ENCODE assay signal across 8 cellular contexts in the genomic region with DNA sequence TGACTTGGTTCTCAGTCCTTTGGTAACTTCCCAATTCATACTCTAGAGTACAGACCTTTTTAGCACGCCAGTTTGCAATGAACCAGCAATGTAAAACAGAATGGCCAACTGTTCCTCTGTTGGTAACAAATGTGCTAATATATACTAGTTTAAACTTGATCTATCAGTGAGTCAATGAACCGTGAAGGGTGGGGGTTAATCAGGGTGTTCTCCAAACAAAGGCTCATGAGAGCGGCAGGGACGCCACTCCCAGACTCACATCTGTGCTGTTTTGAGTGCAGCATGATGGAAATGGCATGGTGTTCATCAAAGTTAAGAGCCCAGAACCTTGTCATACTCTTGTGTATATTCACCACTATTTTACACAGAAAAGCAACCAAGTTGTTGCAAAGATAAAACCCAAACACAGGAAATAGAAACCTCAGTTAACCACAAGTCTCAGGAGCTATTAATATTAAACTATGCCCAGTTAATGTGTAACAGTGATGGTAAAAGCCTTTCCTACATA.
DNase-seq lines count a peak whose midpoint lies in the region; ATAC-seq, FAIRE-seq and TF ChIP-seq lines count a peak whose summit lies in the region.

No MANE protein-coding gene starts in this region.

- no peak for TF ChIP-seq CTCF in activated B cell treated with CpG ODN at 0.5 μM for 24 hours (IDR thresholded peaks at IDR 0.05)
- TF ChIP-seq CTCF in mucosa of descending colon (IDR thresholded peaks at IDR 0.05), result no peak
- TF ChIP-seq CTCF in vagina (IDR thresholded peaks at IDR 0.05), result no peak

- ATAC-seq in GM21529 (IDR thresholded peaks at IDR 0.05; ENCODE audit: unreplicated experiment) (peak; percentile 89), activated B cell treated with CpG ODN at 0.5 μM for 24 hours (ENCODE audit: low read depth) (peak; percentile 86), mucosa of descending colon (no peak)

- peak overlapping the region; percentile 16 for H3K4me3 Mint-ChIP-seq in activated B cell treated with CpG ODN at 0.5 μM for 24 hours

- no peaks in the 10 kb centered on the region for H3K9me3 Mint-ChIP-seq in activated B cell treated with CpG ODN at 0.5 μM for 24 hours

- peaks cover 17% of the 10 kb centered on the region for H3K4me1 Mint-ChIP-seq in activated B cell treated with CpG ODN at 0.5 μM for 24 hours

- no peaks in the 10 kb centered on the region for H3K27me3 ChIP-seq in vagina

- H3K27me3 Mint-ChIP-seq in activated B cell treated with CpG ODN at 0.5 μM for 24 hours, result peaks cover 13% of the 10 kb centered on the region

- H3K4me1 ChIP-seq in mucosa of descending colon (ENCODE audit: low read depth), result no peaks in the 10 kb centered on the region
- no peaks in the 10 kb centered on the region for H3K4me1 ChIP-seq in vagina

- POLR2A ChIA-PET in activated B cell treated with CpG ODN at 0.5 μM for 24 hours (lab: Charles Lee), result no interaction called here

- no peak for DNase-seq in GM12892 (ENCODE audit: insufficient read length)
- DNase-seq in Jurkat, Clone E6-1 (ENCODE audit: low read depth, low spot score), result peak; percentile 46
- no peak for DNase-seq in activated B cell treated with CpG ODN at 0.5 μM for 24 hours
- no peak for DNase-seq in mucosa of descending colon
- no peak for DNase-seq in GF-D8 (lab: John Stamatoyannopoulos, UW)
- DNase-seq in AG08396 (ENCODE audit: low spot score), result no peak
- DNase-seq in vagina (ENCODE audit: extremely low spot score in 2 of 2), result no peak

- H3K9me3 ChIP-seq in mucosa of descending colon (no peaks in the 10 kb centered on the region), vagina (no peaks in the 10 kb centered on the region)

- H3K27ac ChIP-seq in vagina, result no peak overlapping the region

- peak overlapping the region; percentile 72 for H3K27ac Mint-ChIP-seq in activated B cell treated with CpG ODN at 0.5 μM for 24 hours

- H3K36me3 Mint-ChIP-seq in activated B cell treated with CpG ODN at 0.5 μM for 24 hours (ENCODE audit: low read depth), result no peaks in the 10 kb centered on the region

- CTCF ChIA-PET in activated B cell treated with CpG ODN at 0.5 μM for 24 hours (lab: Charles Lee), result interaction anchor here (1.0 kb wide), 1 partner anchor 129 kb away, joined by 3 read pairs; no protein-coding TSS in a partner anchor

- peak; percentile 96 for FAIRE-seq in GM12892 (lab: Jason Lieb, UNC)

- intact Hi-C loops in activated B cell treated with CpG ODN at 0.5 μM for 24 hours (cut with micrococcal nuclease) (loop anchor here (2.0 kb wide), 1 partner anchor 86 kb away; no protein-coding TSS in a partner anchor), mucosa of descending colon (cut with DNase I, micrococcal nuclease) (no loop called here), vagina (cut with DNase I) (no loop called here)

- H3K36me3 ChIP-seq in mucosa of descending colon (ENCODE audit: low read depth) (no peaks in the 10 kb centered on the region), vagina (no peaks in the 10 kb centered on the region)

- no peak for TF ChIP-seq POLR2A in GM12892 (IDR thresholded peaks at IDR 0.05; ENCODE audit: low read depth, low read length)
- no peak for TF ChIP-seq POLR2A in vagina (IDR thresholded peaks at IDR 0.05)

- no peak overlapping the region for H3K4me3 ChIP-seq in Jurkat, Clone E6-1 (ENCODE audit: low read length)
- H3K4me3 ChIP-seq in mucosa of descending colon (no peak overlapping the region), vagina (no peak overlapping the region)
